18 cellular contexts compared by ENCODE assay signal in the genomic region with DNA sequence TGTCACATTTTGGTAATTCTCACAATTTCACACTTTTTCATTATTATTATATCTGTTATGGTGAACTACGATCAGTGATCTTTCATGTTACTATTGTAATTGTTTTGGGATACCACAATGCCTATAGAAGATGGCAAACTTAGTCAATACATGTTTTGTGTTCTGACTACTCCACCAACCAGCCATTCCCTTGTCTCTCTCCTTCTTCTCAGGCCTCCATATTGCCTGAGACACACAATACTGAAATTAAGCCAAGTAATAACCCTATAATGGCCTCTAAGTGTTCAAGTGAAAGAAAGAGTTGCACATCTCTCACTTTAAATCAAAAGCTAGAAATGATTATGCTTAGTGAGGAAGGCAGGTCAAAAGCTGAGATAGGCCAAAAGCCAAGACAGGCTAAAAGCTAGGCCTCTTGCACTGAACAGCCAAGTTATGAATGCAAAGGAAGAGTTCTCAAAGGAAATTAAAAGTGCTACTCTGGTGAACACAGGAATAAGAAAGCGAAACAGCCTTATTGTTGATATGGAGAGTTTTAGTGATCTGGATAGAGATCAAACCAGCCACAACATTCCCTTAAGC.
"Had no signal": no experiment of that assay in that cellular context is flagged by ENCODE, and none has a peak within 500 bp of the region (broad histone marks: within the 10 kb centered on the region; RNA-seq: fewer than 3 reads in every experiment).

No MANE protein-coding gene starts in this region.

- ATAC-seq: effector memory CD8-positive, alpha-beta T cell; gastrocnemius medialis; left lung; lower lobe of right lung; right lobe of liver had no signal

- H3K27me3 Mint-ChIP-seq: activated B cell treated with CpG ODN at 0.5 μM for 24 hours, type B pancreatic cell had no signal

- H3K4me1 Mint-ChIP-seq: activated B cell treated with CpG ODN at 0.5 μM for 24 hours, nephron had no signal

- H3K4me3 Mint-ChIP-seq: activated B cell treated with CpG ODN at 0.5 μM for 24 hours; activated naive CD8-positive, alpha-beta T cell; brain; effector memory CD8-positive, alpha-beta T cell; nephron; stimulated activated naive CD8-positive, alpha-beta T cell treated with anti-CD3 and anti-CD28 coated beads, Interleukin-15, Interleukin-2, amounts not matched to agents 100 ng/mL and 50 ng/mL, for 24 hours; type B pancreatic cell had no signal

- DNase-seq: activated B cell treated with CpG ODN at 0.5 μM for 24 hours; activated CD4-positive, alpha-beta T cell treated with anti-CD3 and anti-CD28 coated beads for 4 hours; activated gamma-delta T cell; activated T-cell treated with anti-CD3 and anti-CD28 coated beads, Interleukin-2, amount 50 U/mL, for 48 hours; effector memory CD8-positive, alpha-beta T cell; erythroblast; gastrocnemius medialis; glutamatergic neuron; left lung; lower lobe of right lung; mesenchymal stem cell; right lobe of liver; stimulated activated CD4-positive, alpha-beta T cell treated with anti-CD3 and anti-CD28 coated beads, Interleukin-4, amount 100 ng/mL, for 1 hour had no signal

- H3K27ac Mint-ChIP-seq: activated B cell treated with CpG ODN at 0.5 μM for 24 hours; activated naive CD8-positive, alpha-beta T cell; brain; effector memory CD8-positive, alpha-beta T cell; nephron; stimulated activated naive CD8-positive, alpha-beta T cell treated with anti-CD3 and anti-CD28 coated beads, Interleukin-15, Interleukin-2, amounts not matched to agents 100 ng/mL and 50 ng/mL, for 24 hours; type B pancreatic cell had no signal
